ENCODE assay signal across 37 cellular contexts in genomic region chr4:92136434-92136833, GRCh38.
DNase-seq lines count a peak whose midpoint lies in the region; ATAC-seq, FAIRE-seq and TF ChIP-seq lines count a peak whose summit lies in the region.
"Had no signal": no experiment of that assay in that cellular context is flagged by ENCODE, and none has a peak within 500 bp of the region (broad histone marks: within the 10 kb centered on the region; RNA-seq: fewer than 3 reads in every experiment).

No MANE protein-coding gene starts in this region.

- H3K4me2 ChIP-seq in K562 (ENCODE audit: insufficient read depth, low read length): no peak overlapping the region
- no peak overlapping the region for H3K4me2 ChIP-seq in H1 (ENCODE audit: insufficient read depth in 1 of 2, low read depth in 2 of 2, low read length in 2 of 2)
- no peak overlapping the region for H3K4me2 ChIP-seq in SK-N-SH
- H3K4me2 ChIP-seq: A549; BLaER1; BLaER1 treated with 17β-estradiol and CSF1 and Interleukin-3, amounts not matched to agents 10 nM and 100 nM had no signal

- no peak overlapping the region for H4K91ac ChIP-seq in H1 (replicated peaks; ENCODE audit: insufficient read length, low read length)

- no peaks in the 10 kb centered on the region for H3K27me3 Mint-ChIP-seq in WTC11 (ENCODE audit: low read depth)
- H3K27me3 Mint-ChIP-seq: B cell; CD4-positive, alpha-beta memory T cell; CD4-positive, alpha-beta T cell; CD4-positive, CD25-positive, alpha-beta regulatory T cell; CD8-positive, alpha-beta memory T cell had no signal

- H3K36me3 ChIP-seq in HEK293 (ENCODE audit: control insufficient read depth in 2 of 2, insufficient read depth in 1 of 2, low read length in 2 of 2) (no peaks in the 10 kb centered on the region), K562 (ENCODE audit: control insufficient read depth, insufficient read depth, low read length) (no peaks in the 10 kb centered on the region), H1 (ENCODE audit: control insufficient read depth in 2 of 4, insufficient read depth in 4 of 4, low read length in 3 of 4) (no peaks in the 10 kb centered on the region), SK-N-SH (replicated peaks in 1 of 2; ENCODE audit: control insufficient read depth in 1 of 2, insufficient read depth in 2 of 2, low read length in 1 of 2) (no peaks in the 10 kb centered on the region)
- H3K36me3 ChIP-seq: BE2C; BLaER1; BLaER1 treated with 17β-estradiol and CSF1 and Interleukin-3, amounts not matched to agents 10 nM and 100 nM had no signal

- H3F3A ChIP-seq in SK-N-SH (replicated peaks; ENCODE audit: insufficient read depth): no peaks in the 10 kb centered on the region

- H3K9me2 ChIP-seq in SK-N-SH: no peaks in the 10 kb centered on the region

- H2BK20ac ChIP-seq in H1 (ENCODE audit: low read length): no peak overlapping the region

- no peaks in the 10 kb centered on the region for H3K9me1 ChIP-seq in K562 (ENCODE audit: control insufficient read depth, insufficient read depth, low read length)

- H3K27me3 ChIP-seq in K562 (ENCODE audit: control insufficient read depth in 2 of 2, insufficient read depth in 2 of 2, low read length in 2 of 2) (no peaks in the 10 kb centered on the region), H1 (replicated peaks in 1 of 4; ENCODE audit: control insufficient read depth in 3 of 4, extremely low read depth in 1 of 4, insufficient read depth in 3 of 4, low read length in 3 of 4) (no peaks in the 10 kb centered on the region), SK-N-SH (ENCODE audit: insufficient read depth) (no peaks in the 10 kb centered on the region)
- H3K27me3 ChIP-seq: BE2C; BLaER1; BLaER1 treated with 17β-estradiol and CSF1 and Interleukin-3, amounts not matched to agents 10 nM and 100 nM had no signal

- H3K4ac ChIP-seq in H1 (replicated peaks; ENCODE audit: insufficient read length, low read depth, low read length): no peak overlapping the region

- H2BK15ac ChIP-seq in H1 (ENCODE audit: low read length): no peak overlapping the region

- no peak overlapping the region for H2AK5ac ChIP-seq in H1 (ENCODE audit: low read depth, low read length)

- no peak overlapping the region for H2BK12ac ChIP-seq in H1 (ENCODE audit: low read depth, low read length)

- CTCF ChIA-PET in HEK293 (lab: Yijun Ruan, JAX): no interaction called here
- CTCF ChIA-PET in WTC11 (lab: Charles Lee): no interaction called here
- CTCF ChIA-PET in K562 (lab: Yijun Ruan, JAX; ENCODE audit: low intra/inter-chr PET ratio): no interaction called here
- CTCF ChIA-PET in H1 (lab: Charles Lee; ENCODE audit: partially characterized antibody): no interaction called here
- CTCF ChIA-PET in SK-N-SH (lab: Yijun Ruan, JAX): no interaction called here

- H3K9me3 ChIP-seq in HEK293 (ENCODE audit: control insufficient read depth, insufficient read depth, low read depth, low read length) (no peaks in the 10 kb centered on the region), K562 (replicated peaks; ENCODE audit: control insufficient read depth, insufficient read depth, low read depth, low read length) (no peaks in the 10 kb centered on the region), H1 (ENCODE audit: insufficient read depth in 2 of 2, low read depth in 1 of 2, low read length in 1 of 2) (peaks cover 0 to 3% of the 10 kb centered on the region in 2 experiments; a peak in 2 of 4 replicates), SK-N-SH (no peaks in the 10 kb centered on the region)
- H3K9me3 ChIP-seq: BE2C, BLaER1, Caco-2 had no signal

- H3K56ac ChIP-seq in H1 (replicated peaks; ENCODE audit: insufficient read length, low read depth, low read length): no peak overlapping the region

- DNase-seq in WTC11 (ENCODE audit: low spot score) (no peak), K562 (ENCODE audit: extremely low read depth in 1 of 4, low spot score in 3 of 4) (no peak), H1 (ENCODE audit: low read depth in 1 of 2, low spot score in 2 of 2) (no peak), SK-N-SH (no peak)
- DNase-seq: 8988T; ACHN; AML-193; BE2C; C1 segment of cervical spinal cord; Caco-2; Calu3; CD4-positive, alpha-beta memory T cell; CD4-positive, alpha-beta T cell; CD4-positive, CD25-positive, alpha-beta regulatory T cell; CD8-positive, alpha-beta memory T cell; CD8-positive, alpha-beta T cell; COR-L47; DMS 273 treated with DMSO at 0.1 percent for 48 hours; DMS153; DMS53; DMS79; DMS79 treated with DMSO at 0.1 percent for 48 hours; DND-41; EL had no signal

- POLR2A ChIA-PET in HEK293 (lab: Yijun Ruan, JAX): no interaction called here
- POLR2A ChIA-PET in WTC11 (lab: Charles Lee): no interaction called here
- POLR2A ChIA-PET in K562 (lab: Yijun Ruan, JAX): no interaction called here
- POLR2A ChIA-PET in H1 (lab: Charles Lee; ENCODE audit: partially characterized antibody): no interaction called here
- POLR2A ChIA-PET in SK-N-SH (lab: Yijun Ruan, JAX): no interaction called here

- H3K4me1 Mint-ChIP-seq in WTC11: no peaks in the 10 kb centered on the region
- H3K4me1 Mint-ChIP-seq: B cell; CD14-positive monocyte; CD4-positive, alpha-beta memory T cell; CD4-positive, CD25-positive, alpha-beta regulatory T cell; CD8-positive, alpha-beta memory T cell had no signal

- no peak overlapping the region for H2BK120ac ChIP-seq in H1 (replicated peaks; ENCODE audit: low read depth, low read length)

- in situ Hi-C loops in K562 (cut with MboI): no loop called here

- H3K9me3 Mint-ChIP-seq in WTC11: peaks cover 14% of the 10 kb centered on the region

- TF ChIP-seq RAD21 in K562 (CRISPR knock-in tag; conservative IDR thresholded peaks at IDR 0.05 in 1 of 2, IDR thresholded peaks at IDR 0.05 in 1 of 2) (no peak), H1 (IDR thresholded peaks at IDR 0.05 in 1 of 2, conservative IDR thresholded peaks at IDR 0.05 in 1 of 2; ENCODE audit: low read depth in 2 of 2, low read length in 2 of 2) (no peak), SK-N-SH (IDR thresholded peaks at IDR 0.05; ENCODE audit: low read length) (no peak)

- H4K20me1 ChIP-seq in K562 (replicated peaks; ENCODE audit: control insufficient read depth, insufficient read depth, low read length) (no peaks in the 10 kb centered on the region), H1 (replicated peaks in 1 of 2; ENCODE audit: control insufficient read depth in 1 of 2, insufficient read depth in 2 of 2, low read length in 2 of 2) (no peaks in the 10 kb centered on the region), SK-N-SH (ENCODE audit: insufficient read depth) (no peaks in the 10 kb centered on the region)
- H4K20me1 ChIP-seq: BLaER1; BLaER1 treated with 17β-estradiol and CSF1 and Interleukin-3, amounts not matched to agents 10 nM and 100 nM had no signal

- H3K18ac ChIP-seq in H1 (ENCODE audit: extremely low read depth, low read length): no peak overlapping the region

- H3K27ac ChIP-seq in HEK293 (ENCODE audit: extremely low read depth, low read depth, low read length) (no peak overlapping the region), K562 (ENCODE audit: extremely low read depth, low read depth, low read length) (no peak overlapping the region), H1 (ENCODE audit: low read depth, low read length) (no peak overlapping the region), SK-N-SH (ENCODE audit: low read depth in 2 of 2, low read length in 1 of 2) (no peak overlapping the region)
- H3K27ac ChIP-seq: 22Rv1; A549; BLaER1; BLaER1 treated with 17β-estradiol and CSF1 and Interleukin-3, amounts not matched to agents 10 nM and 100 nM; C4-2B had no signal

- no peaks in the 10 kb centered on the region for H3K36me3 Mint-ChIP-seq in WTC11
- H3K36me3 Mint-ChIP-seq: CD14-positive monocyte; CD4-positive, alpha-beta memory T cell; CD4-positive, CD25-positive, alpha-beta regulatory T cell; CD8-positive, alpha-beta T cell had no signal

- H3K14ac ChIP-seq in H1 (ENCODE audit: insufficient read length): no peak overlapping the region

- no peak for FAIRE-seq in K562 (lab: Jason Lieb, UNC)
- no peak for FAIRE-seq in H1 (lab: Jason Lieb, UNC)
- FAIRE-seq: A204.1, A549, D721Med had no signal

- H3K79me1 ChIP-seq in H1 (ENCODE audit: low read depth, low read length): no peaks in the 10 kb centered on the region

- no peak overlapping the region for H3K4me3 Mint-ChIP-seq in WTC11
- H3K4me3 Mint-ChIP-seq: B cell; CD14-positive monocyte; CD4-positive, alpha-beta memory T cell; CD4-positive, alpha-beta T cell; CD4-positive, CD25-positive, alpha-beta regulatory T cell; CD8-positive, alpha-beta memory T cell; CD8-positive, alpha-beta T cell had no signal

- no peak overlapping the region for H2BK5ac ChIP-seq in H1 (ENCODE audit: low read depth, low read length)

- H3K4me3 ChIP-seq in HEK293 (ENCODE audit: low read depth, low read length) (no peak overlapping the region), K562 (no peak overlapping the region), H1 (ENCODE audit: extremely low read depth in 1 of 4, insufficient read depth in 2 of 4, low read depth in 3 of 4, low read length in 4 of 4) (no peak overlapping the region), SK-N-SH (ENCODE audit: low read depth in 2 of 2, low read length in 1 of 2) (no peak overlapping the region)
- H3K4me3 ChIP-seq: A549; BLaER1; BLaER1 treated with 17β-estradiol and CSF1 and Interleukin-3, amounts not matched to agents 10 nM and 100 nM had no signal

- H3K9ac ChIP-seq in K562 (ENCODE audit: insufficient read depth in 1 of 2, low read depth in 2 of 2, low read length in 2 of 2): no peak overlapping the region
- no peak overlapping the region for H3K9ac ChIP-seq in H1 (replicated peaks in 1 of 4; ENCODE audit: extremely low read depth in 1 of 4, low read depth in 3 of 4, low read length in 3 of 4)
- no peak overlapping the region for H3K9ac ChIP-seq in SK-N-SH
- H3K9ac ChIP-seq: BLaER1; BLaER1 treated with 17β-estradiol and CSF1 and Interleukin-3, amounts not matched to agents 10 nM and 100 nM had no signal

- TF ChIP-seq CTCF in HEK293 (tag by site-specific recombination; IDR thresholded peaks at IDR 0.05) (no peak), WTC11 (IDR thresholded peaks at IDR 0.05) (no peak), K562 (IDR thresholded peaks at IDR 0.05 in 2 of 3, conservative IDR thresholded peaks at IDR 0.05 in 1 of 3; ENCODE audit: insufficient read depth in 2 of 3, low read depth in 1 of 3, low read length in 3 of 3) (no peak), H1 (IDR thresholded peaks at IDR 0.05; ENCODE audit: control extremely low read depth in 1 of 3, insufficient read depth in 1 of 3, low read depth in 1 of 3, low read length in 3 of 3) (no peak), SK-N-SH (IDR thresholded peaks at IDR 0.05) (no peak)

- no peaks in the 10 kb centered on the region for H3K79me2 ChIP-seq in K562 (ENCODE audit: control insufficient read depth, insufficient read depth, low read length)
- H3K79me2 ChIP-seq in H1 (ENCODE audit: control insufficient read depth in 1 of 2, insufficient read depth in 2 of 2, low read length in 2 of 2): no peaks in the 10 kb centered on the region
- H3K79me2 ChIP-seq in SK-N-SH (ENCODE audit: insufficient read depth): no peaks in the 10 kb centered on the region

- H3K23ac ChIP-seq in H1 (ENCODE audit: insufficient read length): no peak overlapping the region

- no peak overlapping the region for H4K8ac ChIP-seq in H1 (ENCODE audit: extremely low read depth, insufficient read depth, low read length)

- H3K23me2 ChIP-seq in H1 (ENCODE audit: low read depth, low read length): no peaks in the 10 kb centered on the region

- H3K4me1 ChIP-seq in HEK293 (ENCODE audit: control insufficient read depth, insufficient read depth, low read length) (no peaks in the 10 kb centered on the region), K562 (replicated peaks in 1 of 2; ENCODE audit: control insufficient read depth in 2 of 2, insufficient read depth in 2 of 2, low read length in 2 of 2) (no peaks in the 10 kb centered on the region), H1 (replicated peaks in 1 of 4; ENCODE audit: control insufficient read depth in 3 of 4, insufficient read depth in 4 of 4, low read length in 3 of 4) (no peaks in the 10 kb centered on the region), SK-N-SH (ENCODE audit: control insufficient read depth in 1 of 2, insufficient read depth in 2 of 2, low read depth in 1 of 2, low read length in 1 of 2) (no peaks in the 10 kb centered on the region)
- H3K4me1 ChIP-seq: A549; BE2C; BLaER1; BLaER1 treated with 17β-estradiol and CSF1 and Interleukin-3, amounts not matched to agents 10 nM and 100 nM; Caco-2 had no signal

- H3K27ac Mint-ChIP-seq in WTC11: no peak overlapping the region
- H3K27ac Mint-ChIP-seq: B cell; CD14-positive monocyte; CD4-positive, alpha-beta memory T cell; CD4-positive, alpha-beta T cell; CD4-positive, CD25-positive, alpha-beta regulatory T cell; CD8-positive, alpha-beta memory T cell; CD8-positive, alpha-beta T cell had no signal

- H2AFZ ChIP-seq in K562 (ENCODE audit: low read depth, low read length) (no peak overlapping the region), H1 (ENCODE audit: low read length) (no peak overlapping the region), SK-N-SH (ENCODE audit: low read depth) (no peak overlapping the region)

- no peak overlapping the region for H4K5ac ChIP-seq in H1 (ENCODE audit: insufficient read length, low read depth, low read length)

- intact Hi-C loops in K562 (cut with micrococcal nuclease): no loop called here

- no peak for TF ChIP-seq POLR2A in K562 (conservative IDR thresholded peaks at IDR 0.05)
- no peak for TF ChIP-seq POLR2A in H1 (IDR thresholded peaks at IDR 0.05; ENCODE audit: control extremely low read depth in 1 of 2, low read depth in 2 of 2, low read length in 2 of 2)

- TF ChIP-seq EP300 in K562 (IDR thresholded peaks at IDR 0.05; ENCODE audit: low read length) (no peak), H1 (IDR thresholded peaks at IDR 0.05; ENCODE audit: borderline replicate concordance in 1 of 2, low read depth in 2 of 2, low read length in 2 of 2) (no peak), SK-N-SH (IDR thresholded peaks at IDR 0.05; ENCODE audit: borderline replicate concordance in 1 of 2, low read depth in 1 of 2, low read length in 1 of 2) (no peak)

- BruUV-seq in K562 (replicated peaks; lab: Mats Ljungman, UMichigan): no TSS peak

- ATAC-seq in WTC11 (no peak), K562 (no peak), HG03460 (IDR thresholded peaks at IDR 0.05; ENCODE audit: unreplicated experiment) (no peak), HG03378 (IDR thresholded peaks at IDR 0.05; ENCODE audit: unreplicated experiment) (no peak), HG03442 (IDR thresholded peaks at IDR 0.05; ENCODE audit: unreplicated experiment) (no peak)
- ATAC-seq: A549; CD8-positive, alpha-beta T cell had no signal

- WGBS in K562 (ENCODE audit: insufficient coverage, low coverage, missing lambda C conversion rate): 4% methylated on average over 3 of the region's 3 CpGs
- WGBS in H1 (ENCODE audit: extremely low coverage in 1 of 2, insufficient coverage in 1 of 2, insufficient read length in 1 of 2, insufficient replicate concordance in 2 of 2, low coverage in 1 of 2, low lambda C conversion rate in 2 of 2, missing lambda C conversion rate in 1 of 2), 2 experiments: 94% methylated on average over 3 of the region's 3 CpGs; no CpG with 5 or more reads in 1 of the 2 experiments
- 48% methylated on average over 3 of the region's 3 CpGs for WGBS in SK-N-SH (ENCODE audit: low lambda C conversion rate)

Comparison
In these comparisons a context has a peak if more than half of its experiments do, and no peak if none do; other contexts are left out.
1. Of the 44 proteins assayed by ChIP-seq in both K562 and HEK293: peak only in K562: none; only in HEK293: none; in both: ZNF146; in neither: 43.